26 cellular contexts compared by ENCODE assay signal in the genomic region with DNA sequence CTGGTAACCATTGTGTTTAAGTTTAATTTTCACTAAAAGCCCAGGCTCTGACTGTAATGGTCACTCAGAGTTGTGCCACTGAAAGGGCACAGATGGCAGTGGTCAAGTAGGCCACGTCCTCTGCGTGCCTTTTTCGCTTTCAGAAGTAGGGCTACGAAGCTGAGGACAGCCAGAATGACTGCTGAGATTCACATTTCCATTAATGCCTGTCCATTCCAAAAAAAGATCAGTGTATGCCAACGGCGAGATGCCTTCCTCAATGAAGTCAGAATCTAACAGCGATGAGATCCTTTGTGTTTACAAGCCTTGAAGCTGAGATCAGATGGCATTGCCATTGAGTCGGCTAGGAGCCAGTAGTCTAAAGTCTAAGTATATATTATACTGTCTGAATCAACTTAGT.
"Had no signal": no experiment of that assay in that cellular context is flagged by ENCODE, and none has a peak within 500 bp of the region (broad histone marks: within the 10 kb centered on the region; RNA-seq: fewer than 3 reads in every experiment).

No MANE protein-coding gene starts in this region.

- H3K4me1 ChIP-seq: Peyer's patch had no signal

- ATAC-seq: activated naive CD4-positive, alpha-beta T cell treated with anti-CD3 and anti-CD28 coated beads, Interleukin-2, amount 50 U/mL, for 72 hours; activated T-cell treated with anti-CD3 and anti-CD28 coated beads, Interleukin-2, amount 50 U/mL, for 4 hours; K562 had no signal

- H3K9me3 ChIP-seq: Peyer's patch had no signal

- H3K27me3 ChIP-seq: Peyer's patch had no signal

- H3K27ac ChIP-seq: Peyer's patch, VCaP had no signal

- H3K4me3 ChIP-seq: K562, Peyer's patch had no signal

- DNase-seq: activated B cell treated with CpG ODN at 0.5 μM for 24 hours; activated CD4-positive, alpha-beta memory T cell treated with anti-CD3 and anti-CD28 coated beads for 36 hours; activated CD4-positive, alpha-beta T cell treated with anti-CD3 and anti-CD28 coated beads for 4 hours; activated CD4-positive, alpha-beta T cell treated with anti-CD3 and anti-CD28 coated beads, Interleukin-2, amount 50 U/mL, for 1 hour; activated CD4-positive, CD25-positive, alpha-beta regulatory T cell treated with anti-CD3 and anti-CD28 coated beads, Interleukin-2, amount 50 U/mL, for 72 hours; activated CD8-positive, alpha-beta memory T cell treated with anti-CD3 and anti-CD28 coated beads, Interleukin-2, amount 50 U/mL, for 4 hours; activated gamma-delta T cell treated with Interleukin-2 at 50 U/mL for 16 hours; activated naive CD4-positive, alpha-beta T cell treated with anti-CD3 and anti-CD28 coated beads for 36 hours; activated T-cell treated with anti-CD3 and anti-CD28 coated beads for 4 hours; activated T-cell treated with anti-CD3 and anti-CD28 coated beads, Interleukin-2, amount 50 U/mL, for 4 hours; anterior cingulate cortex; NCI-H1048; NCI-H1436; NCI-H1694; NCI-H1930; NCI-H2081 treated with DMSO at 0.1 percent for 48 hours; NCI-H226; NCI-H446 treated with DMSO at 0.1 percent for 48 hours; Peyer's patch; RPMI8226; T-helper 1 cell; T-helper 2 cell; T-helper 9 cell had no signal

- H3K36me3 ChIP-seq: Peyer's patch had no signal
